17 cellular contexts compared by ENCODE assay signal in the genomic region with DNA sequence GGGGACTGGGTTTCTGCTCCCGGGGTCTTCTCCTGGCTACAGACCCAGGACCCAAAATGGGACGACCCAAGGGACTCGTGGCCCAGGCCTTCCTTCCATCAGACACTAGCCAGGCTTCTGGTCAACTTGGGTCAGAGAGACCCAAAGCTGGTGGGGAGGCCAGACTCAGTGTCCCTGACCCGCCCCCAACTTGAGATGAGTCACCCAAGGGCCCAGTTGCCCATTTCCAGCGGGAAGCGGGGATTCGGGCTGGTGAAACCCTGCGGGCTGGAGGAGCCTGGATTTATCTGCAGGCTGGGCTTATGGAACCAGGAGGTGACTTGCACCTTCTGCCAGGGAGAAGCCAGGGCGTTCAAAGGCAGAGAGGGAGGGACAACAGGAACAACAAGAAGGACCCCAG.
DNase-seq lines count a peak whose midpoint lies in the region; ATAC-seq and TF ChIP-seq lines count a peak whose summit lies in the region.
"Had no signal": no experiment of that assay in that cellular context is flagged by ENCODE, and none has a peak within 500 bp of the region (broad histone marks: within the 10 kb centered on the region; RNA-seq: fewer than 3 reads in every experiment).

No MANE protein-coding gene starts in this region.

- TF ChIP-seq POLR2A in gastroesophageal sphincter (IDR thresholded peaks at IDR 0.05) (no peak), gastrocnemius medialis (IDR thresholded peaks at IDR 0.05) (no peak), suprapubic skin (IDR thresholded peaks at IDR 0.05) (no peak)

- H3K9ac ChIP-seq in NT2/D1 (ENCODE audit: insufficient read length, low read depth) = peak overlapping the region; percentile 3

- in situ Hi-C loops in gastrocnemius medialis (cut with MboI; ENCODE audit: low sequenced_read_pairs in 4 of 4) = loop anchor here in 1 of 4 donors (25.0 kb wide), 1 partner anchor 136 kb away; no protein-coding TSS in a partner anchor

- H3K9me3 ChIP-seq in NT2/D1 (ENCODE audit: insufficient read depth, low read length) = no peaks in the 10 kb centered on the region
- no peaks in the 10 kb centered on the region for H3K9me3 ChIP-seq in gastroesophageal sphincter
- no peaks in the 10 kb centered on the region for H3K9me3 ChIP-seq in gastrocnemius medialis
- no peaks in the 10 kb centered on the region for H3K9me3 ChIP-seq in WERI-Rb-1 (ENCODE audit: severe bottlenecking)
- no peaks in the 10 kb centered on the region for H3K9me3 ChIP-seq in suprapubic skin
- H3K9me3 ChIP-seq: HAP-1 had no signal

- peaks cover 0 to 3% (median 0%) of the 10 kb centered on the region in 7 donors for H3K9me3 Mint-ChIP-seq in CD14-positive monocyte
- H3K9me3 Mint-ChIP-seq: CD4-positive, alpha-beta memory T cell had no signal

- H3K27me3 ChIP-seq in NT2/D1 (ENCODE audit: insufficient read depth, insufficient read length) = no peaks in the 10 kb centered on the region
- no peaks in the 10 kb centered on the region for H3K27me3 ChIP-seq in gastroesophageal sphincter
- H3K27me3 ChIP-seq in gastrocnemius medialis = no peaks in the 10 kb centered on the region
- no peaks in the 10 kb centered on the region for H3K27me3 ChIP-seq in WERI-Rb-1 (ENCODE audit: insufficient read depth, low read depth, severe bottlenecking)
- H3K27me3 ChIP-seq in suprapubic skin = no peaks in the 10 kb centered on the region

- H3K27ac ChIP-seq in gastroesophageal sphincter = peak overlapping the region in 3 of 4 donors; percentile 25 to 98 (median 91)
- peak overlapping the region; percentile 93 to 98 (median 96) for H3K27ac ChIP-seq in gastrocnemius medialis
- no peak overlapping the region for H3K27ac ChIP-seq in WERI-Rb-1
- no peak overlapping the region for H3K27ac ChIP-seq in suprapubic skin

- no peak for TF ChIP-seq EP300 in gastroesophageal sphincter (IDR thresholded peaks at IDR 0.05)
- TF ChIP-seq EP300 in suprapubic skin (IDR thresholded peaks at IDR 0.05) = no peak

- H3K4me3 ChIP-seq in NT2/D1 (ENCODE audit: insufficient read length, low read depth) (no peak overlapping the region), gastroesophageal sphincter (no peak overlapping the region), gastrocnemius medialis (no peak overlapping the region), WERI-Rb-1 (ENCODE audit: low read depth, low read length) (no peak overlapping the region), suprapubic skin (no peak overlapping the region)
- H3K4me3 ChIP-seq: HAP-1 had no signal

- H3K4me1 Mint-ChIP-seq in CD14-positive monocyte = peaks cover 24% of the 10 kb centered on the region

- ATAC-seq in gastroesophageal sphincter (no peak), gastrocnemius medialis (no peak), GM21786 (IDR thresholded peaks at IDR 0.05; ENCODE audit: unreplicated experiment) (no peak)
- ATAC-seq: Right ventricle myocardium inferior, SK-N-SH treated with all-trans-retinoic acid at 6 μM for 48 hours had no signal

- H3K36me3 ChIP-seq in NT2/D1 (ENCODE audit: insufficient read depth, insufficient read length, low read length) (peaks cover 91% of the 10 kb centered on the region), gastroesophageal sphincter (peaks cover 0 to 81% of the 10 kb centered on the region in 2 donors), gastrocnemius medialis (peaks cover 0 to 20% of the 10 kb centered on the region in 2 donors), WERI-Rb-1 (peaks cover 83% of the 10 kb centered on the region), suprapubic skin (peaks cover 80% of the 10 kb centered on the region)

- peak overlapping the region in 4 of 7 donors; percentile 28 to 68 (median 40) for H3K27ac Mint-ChIP-seq in CD14-positive monocyte
- H3K27ac Mint-ChIP-seq: CD4-positive, alpha-beta memory T cell had no signal

- intact Hi-C loops in CD14-positive monocyte (cut with micrococcal nuclease) = no loop called here
- intact Hi-C loops in gastrocnemius medialis (cut with DNase I; ENCODE audit: low total_unique reads) = no loop called here

- no peaks in the 10 kb centered on the region for H3K27me3 Mint-ChIP-seq in CD14-positive monocyte (ENCODE audit: low read depth in 3 of 3)
- H3K27me3 Mint-ChIP-seq: CD4-positive, alpha-beta memory T cell had no signal

- 80 to 100% methylated on average over 1 of the region's 9 CpGs for WGBS in gastroesophageal sphincter (ENCODE audit: low coverage in 1 of 2), 2 donors
- WGBS in suprapubic skin = 87% methylated on average over 5 of the region's 9 CpGs

- TF ChIP-seq CTCF in CD14-positive monocyte (IDR thresholded peaks at IDR 0.05) = no peak
- TF ChIP-seq CTCF in gastroesophageal sphincter (IDR thresholded peaks at IDR 0.05) = no peak
- TF ChIP-seq CTCF in gastrocnemius medialis (IDR thresholded peaks at IDR 0.05 in 4 of 5, conservative IDR thresholded peaks at IDR 0.05 in 1 of 5) = no peak
- no peak for TF ChIP-seq CTCF in WERI-Rb-1 (IDR thresholded peaks at IDR 0.05; ENCODE audit: low read depth, low read length)
- TF ChIP-seq CTCF in suprapubic skin (IDR thresholded peaks at IDR 0.05) = no peak

- H3K4me3 Mint-ChIP-seq in CD14-positive monocyte = no peak overlapping the region
- H3K4me3 Mint-ChIP-seq: CD4-positive, alpha-beta memory T cell had no signal

- peaks cover 62 to 82% of the 10 kb centered on the region in 2 donors for H3K36me3 Mint-ChIP-seq in CD14-positive monocyte

- peaks cover 14% of the 10 kb centered on the region for H3K4me1 ChIP-seq in NT2/D1 (ENCODE audit: insufficient read depth, insufficient read length)
- peaks cover 2 to 62% (median 29%) of the 10 kb centered on the region in 3 donors for H3K4me1 ChIP-seq in gastroesophageal sphincter
- H3K4me1 ChIP-seq in gastrocnemius medialis = peaks cover 49 to 59% of the 10 kb centered on the region in 2 donors
- H3K4me1 ChIP-seq in suprapubic skin = peaks cover 38% of the 10 kb centered on the region
- H3K4me1 ChIP-seq: HAP-1 had no signal

- DNase-seq in CD14-positive monocyte (ENCODE audit: low spot score) (no peak), NT2/D1 (ENCODE audit: low read depth, low spot score) (no peak), gastrocnemius medialis (no peak), WERI-Rb-1 (no peak), suprapubic skin (ENCODE audit: low spot score in 2 of 2) (no peak)
- no peak for DNase-seq in stimulated activated CD4-positive, alpha-beta T cell treated with anti-CD3 and anti-CD28 coated beads, Interleukin-15, amount 100 ng/mL, for 24 hours
- DNase-seq: AML-193; CD4-positive, alpha-beta memory T cell; DMS79 treated with DMSO at 0.1 percent for 48 hours; GDM1; NCI-H2227 treated with DMSO at 0.1 percent for 48 hours; NCI-H69 had no signal

Comparison
In these comparisons a context has a peak if more than half of its experiments do, and no peak if none do; other contexts are left out.
1. H3K27ac ChIP-seq: peak in gastroesophageal sphincter (3 of 4) and gastrocnemius medialis (4 of 4); none in WERI-Rb-1 (single experiment) and suprapubic skin (single experiment).